Comparison of ENCODE assay signal across 18 cellular contexts in genomic region chr11:118223992-118224391, GRCh38. TPM values are rescaled to one million over a fixed set of nuclear protein-coding genes. Genes with fewer than 3 reads are reported as not detected.
A peak's percentile ranks its signal among the peaks of the same experiment; 100 is the strongest.
DNase-seq lines count a peak whose midpoint lies in the region; ATAC-seq, FAIRE-seq and TF ChIP-seq lines count a peak whose summit lies in the region.
"Had no signal": no experiment of that assay in that cellular context is flagged by ENCODE, and none has a peak within 500 bp of the region (broad histone marks: within the 10 kb centered on the region; RNA-seq: fewer than 3 reads in every experiment).

No MANE protein-coding gene starts in this region.

- peak; percentile 42 for DNase-seq in activated CD4-positive, alpha-beta T cell treated with anti-CD3 and anti-CD28 coated beads for 48 hours
- no peak for DNase-seq in activated CD4-positive, alpha-beta T cell treated with anti-CD3 and anti-CD28 coated beads, Interleukin-2, amount 50 U/mL, for 48 hours
- peak; percentile 65 for DNase-seq in activated CD8-positive, alpha-beta T cell treated with anti-CD3 and anti-CD28 coated beads for 36 hours
- DNase-seq in esophagus squamous epithelium (lab: John Stamatoyannopoulos, UW): no peak
- DNase-seq in stomach: no peak
- no peak for DNase-seq in HTR-8/SVneo (ENCODE audit: insufficient read length, low spot score)
- DNase-seq in cortex of kidney (lab: John Stamatoyannopoulos, UW): no peak
- DNase-seq: activated B cell treated with CpG ODN at 0.5 μM for 24 hours, DMS79 treated with DMSO at 0.1 percent for 48 hours, glutamatergic neuron, left cardiac atrium, NCI-H2029 treated with DMSO at 0.1 percent for 48 hours had no signal

- H3K9me3 ChIP-seq in esophagus squamous epithelium (no peaks in the 10 kb centered on the region), stomach (no peaks in the 10 kb centered on the region)
- H3K9me3 ChIP-seq: SJSA1 had no signal

- H3K9me3 Mint-ChIP-seq in activated CD8-positive, alpha-beta T cell treated with anti-CD3 and anti-CD28 coated beads for 36 hours: peaks cover 11% of the 10 kb centered on the region
- H3K9me3 Mint-ChIP-seq: activated B cell treated with CpG ODN at 0.5 μM for 24 hours had no signal

- FAIRE-seq in HTR-8/SVneo (lab: Jason Lieb, UNC): no peak

- intact Hi-C loops in activated CD8-positive, alpha-beta T cell treated with anti-CD3 and anti-CD28 coated beads for 36 hours (cut with micrococcal nuclease): loop anchor here (2.0 kb wide), 1 partner anchor 23 kb away; no protein-coding TSS in a partner anchor
- intact Hi-C loops in esophagus squamous epithelium (cut with DNase I): no loop called here
- intact Hi-C loops in stomach (cut with DNase I; ENCODE audit: low total_unique reads): no loop called here

- peak overlapping the region; percentile 96 for H3K4me3 Mint-ChIP-seq in activated CD8-positive, alpha-beta T cell treated with anti-CD3 and anti-CD28 coated beads for 36 hours

- peak; percentile 44 for ATAC-seq in activated CD8-positive, alpha-beta T cell treated with anti-CD3 and anti-CD28 coated beads for 36 hours
- ATAC-seq in HG02938 (IDR thresholded peaks at IDR 0.05; ENCODE audit: unreplicated experiment): no peak
- ATAC-seq: HCT116 had no signal

- no peaks in the 10 kb centered on the region for H3K27me3 Mint-ChIP-seq in activated CD8-positive, alpha-beta T cell treated with anti-CD3 and anti-CD28 coated beads for 36 hours

- no peak overlapping the region for H3K27ac Mint-ChIP-seq in activated CD8-positive, alpha-beta T cell treated with anti-CD3 and anti-CD28 coated beads for 36 hours

- H3K36me3 Mint-ChIP-seq in activated CD8-positive, alpha-beta T cell treated with anti-CD3 and anti-CD28 coated beads for 36 hours (ENCODE audit: low read depth): peaks cover 92% of the 10 kb centered on the region

- POLR2A ChIA-PET in activated CD8-positive, alpha-beta T cell treated with anti-CD3 and anti-CD28 coated beads for 36 hours (lab: Charles Lee): interaction anchor here (0.6 to 19.8 kb wide), 17 partner anchors 9 to 388 kb away, joined by 3 to 364 read pairs (median 14); partner anchors contain the start of genes CD3D, CD3E, MPZL2 and MPZL3

- no peak for TF ChIP-seq EP300 in stomach (IDR thresholded peaks at IDR 0.05)

- TF ChIP-seq POLR2A in esophagus squamous epithelium (IDR thresholded peaks at IDR 0.05) (peak in 1 of 4 donors; percentile 7), stomach (IDR thresholded peaks at IDR 0.05) (no peak)

- WGBS in esophagus squamous epithelium, 2 donors: 83 to 84% methylated on average over 6 of the region's 6 CpGs
- 73 to 83% (median 79%) methylated on average over 6 of the region's 6 CpGs for WGBS in stomach, 5 donors

- peak overlapping the region in 3 of 4 donors; percentile 8 to 40 (median 22) for H3K4me3 ChIP-seq in esophagus squamous epithelium
- H3K4me3 ChIP-seq in stomach: peak overlapping the region; percentile 0 to 31 (median 24)
- H3K4me3 ChIP-seq: SJSA1 had no signal

- TF ChIP-seq CTCF in activated CD8-positive, alpha-beta T cell treated with anti-CD3 and anti-CD28 coated beads for 36 hours (IDR thresholded peaks at IDR 0.05): no peak
- TF ChIP-seq CTCF in esophagus squamous epithelium (IDR thresholded peaks at IDR 0.05) (no peak), stomach (IDR thresholded peaks at IDR 0.05) (no peak)

- H3K27me3 ChIP-seq in esophagus squamous epithelium (peaks cover 0 to 17% (median 0%) of the 10 kb centered on the region in 4 donors), stomach (peaks cover 0 to 15% (median 0%) of the 10 kb centered on the region in 3 donors)
- H3K27me3 ChIP-seq: SJSA1 had no signal

- H3K4me1 ChIP-seq in esophagus squamous epithelium: no peaks in the 10 kb centered on the region
- H3K4me1 ChIP-seq in stomach: peaks cover 0 to 20% (median 0%) of the 10 kb centered on the region in 4 donors
- H3K4me1 ChIP-seq: SJSA1 had no signal

- peaks cover 71% of the 10 kb centered on the region for H3K4me1 Mint-ChIP-seq in activated CD8-positive, alpha-beta T cell treated with anti-CD3 and anti-CD28 coated beads for 36 hours (ENCODE audit: low read depth)

- peaks cover 0 to 12% (median 0%) of the 10 kb centered on the region in 3 donors for H3K36me3 ChIP-seq in esophagus squamous epithelium
- peaks cover 0 to 8% (median 4%) of the 10 kb centered on the region in 4 donors for H3K36me3 ChIP-seq in stomach
- H3K36me3 ChIP-seq: SJSA1 had no signal

- CTCF ChIA-PET in activated CD8-positive, alpha-beta T cell treated with anti-CD3 and anti-CD28 coated beads for 36 hours (lab: Charles Lee): interaction anchor here (0.9 to 4.3 kb wide), 12 partner anchors 8 to 88 kb away, joined by 3 to 41 read pairs (median 5); no protein-coding TSS in a partner anchor

- H3K27ac ChIP-seq in esophagus squamous epithelium: peak overlapping the region in 3 of 4 donors; percentile 9 to 58 (median 12)
- peak overlapping the region in 4 of 5 donors; percentile 42 to 69 (median 56) for H3K27ac ChIP-seq in stomach
- H3K27ac ChIP-seq: KMS-11, SJSA1 had no signal

RNA-seq across cellular contexts. Expression of gene JAML, which starts 0.8 kb away (rescaled TPM):
- 100 to 1,000 TPM; 236 to 251 TPM for total RNA-seq in activated CD8-positive, alpha-beta T cell treated with anti-CD3 and anti-CD28 coated beads for 36 hours
- total RNA-seq in esophagus squamous epithelium: 10 to 100 TPM in 2 of 4 donors, 1 to 10 TPM in 2; 2.2 to 17.9 (median 9.5) TPM
- total RNA-seq in stomach: 10 to 100 TPM in 4 of 5 donors, 1 to 10 TPM in 1; 9.2 to 35.0 (median 21.4) TPM
- 10 to 100 TPM in 1 of 3 donors, 1 to 10 TPM in 2; 3.7 to 14.5 (median 4.6) TPM for polyA plus RNA-seq in stomach
- total RNA-seq: A172, osteoblast, SJSA1 had no signal

RNA-seq across cellular contexts. Expression of gene MPZL3, which starts 28.2 kb away (rescaled TPM):
- 10 to 100 TPM; 51.1 to 51.7 TPM for total RNA-seq in activated CD8-positive, alpha-beta T cell treated with anti-CD3 and anti-CD28 coated beads for 36 hours
- total RNA-seq in esophagus squamous epithelium (10 to 100 TPM; 17.4 to 44.4 (median 32.4) TPM), stomach (10 to 100 TPM in 1 of 5 donors, 1 to 10 TPM in 3, under 1 TPM in 1; 0.45 to 20.0 (median 6.7) TPM)
- 1 to 10 TPM; 2.1 to 7.2 (median 3.4) TPM for polyA plus RNA-seq in stomach
- total RNA-seq: SJSA1 had no signal

RNA-seq across cellular contexts. Expression of gene MPZL2, which starts 40.1 kb away (rescaled TPM):
- total RNA-seq in activated CD8-positive, alpha-beta T cell treated with anti-CD3 and anti-CD28 coated beads for 36 hours: 10 to 100 TPM; 26.2 to 31.0 TPM
- total RNA-seq in esophagus squamous epithelium (100 to 1,000 TPM; 249 to 491 (median 352) TPM), stomach (10 to 100 TPM in 4 of 5 donors, under 1 TPM in 1; 0.58 to 97.2 (median 56.7) TPM)
- 10 to 100 TPM; 12.2 to 79.1 (median 35.4) TPM for polyA plus RNA-seq in stomach
- total RNA-seq: A172, activated B cell treated with CpG ODN at 0.5 μM for 24 hours, osteoblast, SJSA1 had no signal

RNA-seq across cellular contexts. Expression of gene SCN2B, which starts 47.6 kb away (rescaled TPM):
- not detected for total RNA-seq in activated CD8-positive, alpha-beta T cell treated with anti-CD3 and anti-CD28 coated beads for 36 hours
- total RNA-seq in esophagus squamous epithelium (1 to 10 TPM in 1 of 4 donors, under 1 TPM in 1, not detected in 2; 0.38 to 1.1 TPM), stomach (under 1 TPM in 2 of 5 donors, not detected in 3; 0.29 to 0.92 TPM)
- polyA plus RNA-seq in stomach: under 1 TPM; 0.12 to 0.46 (median 0.23) TPM
- total RNA-seq: A172, activated B cell treated with CpG ODN at 0.5 μM for 24 hours, osteoblast, SJSA1 had no signal

Comparison
In these comparisons a context has a peak if more than half of its experiments do, and no peak if none do; other contexts are left out.
1. DNase-seq: peak in activated CD4-positive, alpha-beta T cell treated with anti-CD3 and anti-CD28 coated beads for 48 hours (single experiment) and activated CD8-positive, alpha-beta T cell treated with anti-CD3 and anti-CD28 coated beads for 36 hours (single experiment); none in activated CD4-positive, alpha-beta T cell treated with anti-CD3 and anti-CD28 coated beads, Interleukin-2, amount 50 U/mL, for 48 hours (0 of 2), esophagus squamous epithelium (single experiment), stomach (single experiment), HTR-8/SVneo (single experiment) and cortex of kidney (single experiment).
2. RNA of gene JAML, which starts 0.8 kb away (total RNA-seq): 236 to 251 TPM in activated CD8-positive, alpha-beta T cell treated with anti-CD3 and anti-CD28 coated beads for 36 hours; 9.2 to 35.0 TPM in stomach and 2.2 to 17.9 TPM in esophagus squamous epithelium; every median in the first group is over 4 times any median in the second.